In the genomic region with DNA sequence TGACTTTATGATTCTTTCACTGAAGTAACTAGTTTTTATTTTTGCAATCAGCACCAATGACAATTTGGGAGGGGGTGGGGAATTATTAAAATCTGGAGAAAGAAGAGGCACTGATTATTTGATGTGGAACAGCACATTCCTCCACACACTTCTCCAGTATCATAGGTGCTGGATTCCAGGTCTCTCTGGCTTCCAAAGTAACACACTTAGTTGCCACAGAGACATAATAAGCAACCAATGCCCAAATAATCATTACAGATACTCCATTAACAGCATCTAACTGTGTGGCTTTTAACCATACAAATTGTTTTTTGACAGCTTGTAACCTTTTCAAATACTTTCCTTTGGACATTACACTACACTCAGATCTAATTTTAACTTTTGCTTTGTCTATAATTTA, we compare ENCODE assay signal across 21 cellular contexts.
"Had no signal": no experiment of that assay in that cellular context is flagged by ENCODE, and none has a peak within 500 bp of the region (broad histone marks: within the 10 kb centered on the region; RNA-seq: fewer than 3 reads in every experiment).

No MANE protein-coding gene starts in this region.

- DNase-seq: activated CD4-positive, alpha-beta T cell treated with anti-CD3 and anti-CD28 coated beads, Interleukin-2, amount 10 ng/mL, durations not matched to agents 24 days and 14 days; activated CD4-positive, alpha-beta T cell treated with anti-CD3 and anti-CD28 coated beads, Interleukin-2, amount 50 U/mL, for 4 hours; activated CD8-positive, alpha-beta T cell treated with anti-CD3 and anti-CD28 coated beads for 36 hours; activated gamma-delta T cell; activated naive CD4-positive, alpha-beta T cell treated with Interleukin-2 at 50 U/mL for 16 hours; activated naive CD8-positive, alpha-beta T cell treated with anti-CD3 and anti-CD28 coated beads, Interleukin-2, amount 10 ng/mL, durations not matched to agents 7 days and 5 days; activated T-cell treated with anti-CD3 and anti-CD28 coated beads, Interleukin-2, amount 50 U/mL, for 24 hours; amygdala; Karpas-422; MG63; NCI-H1048; NCI-H1436 treated with DMSO at 0.1 percent for 48 hours; NCI-H2029; NCI-H345; NCI-H524 treated with DMSO at 0.1 percent for 48 hours; PC-3; Peyer's patch; RPMI8226 had no signal

- H3K27ac ChIP-seq: ascending aorta, cardiac muscle cell, Peyer's patch had no signal

- H3K9me3 ChIP-seq: ascending aorta, MG63, Peyer's patch had no signal

- H3K27me3 ChIP-seq: ascending aorta, cardiac muscle cell, MG63, Peyer's patch had no signal

- FAIRE-seq: TTC549 had no signal

- H3K36me3 ChIP-seq: ascending aorta, cardiac muscle cell, MG63, Peyer's patch had no signal

- H3K4me3 ChIP-seq: ascending aorta, cardiac muscle cell, MG63, Peyer's patch had no signal

- H3K4me1 ChIP-seq: ascending aorta, Peyer's patch had no signal

- ATAC-seq: activated CD8-positive, alpha-beta T cell treated with anti-CD3 and anti-CD28 coated beads for 36 hours; PC-3 had no signal
